18 cellular contexts compared by ENCODE assay signal in genomic region chr11:93034031-93034430, GRCh38.
DNase-seq lines count a peak whose midpoint lies in the region; TF ChIP-seq lines count a peak whose summit lies in the region.
"Had no signal": no experiment of that assay in that cellular context is flagged by ENCODE, and none has a peak within 500 bp of the region (broad histone marks: within the 10 kb centered on the region; RNA-seq: fewer than 3 reads in every experiment).

No MANE protein-coding gene starts in this region.

- no peak overlapping the region for H3K9ac ChIP-seq in SK-N-MC (ENCODE audit: insufficient read length)

- no peaks in the 10 kb centered on the region for H3K36me3 ChIP-seq in SK-N-MC (ENCODE audit: insufficient read depth, low read length)
- H3K36me3 ChIP-seq: ascending aorta, Peyer's patch, right atrium auricular region had no signal

- H3K27ac ChIP-seq in SK-N-MC = no peak overlapping the region
- H3K27ac ChIP-seq: ascending aorta, Peyer's patch, right atrium auricular region, testis had no signal

- peak overlapping the region; percentile 23; the same call in 1 of the 2 replicates for H3K4me3 ChIP-seq in SK-N-MC
- no peak overlapping the region for H3K4me3 ChIP-seq in fibroblast of the aortic adventitia (ENCODE audit: low read depth, low read length)
- H3K4me3 ChIP-seq: ascending aorta, Peyer's patch, right atrium auricular region, testis had no signal

- no peak for TF ChIP-seq CTCF in fibroblast of the aortic adventitia (IDR thresholded peaks at IDR 0.05; ENCODE audit: insufficient read depth, low read length)
- no peak for TF ChIP-seq CTCF in progenitor cell of endocrine pancreas (IDR thresholded peaks at IDR 0.05; ENCODE audit: unreplicated experiment)

- peak overlapping the region; percentile 73 for H3K27ac Mint-ChIP-seq in progenitor cell of endocrine pancreas
- H3K27ac Mint-ChIP-seq: CD4-positive, alpha-beta T cell; dendritic cell treated with granulocyte-macrophage colony-stimulating factor and Interleukin-4, amounts not matched to agents 40 ng/mL and 50 ng/mL, for 4 days had no signal

- H3K4me3 Mint-ChIP-seq in progenitor cell of endocrine pancreas (ENCODE audit: low read depth) = peak overlapping the region; percentile 20
- H3K4me3 Mint-ChIP-seq: CD4-positive, alpha-beta T cell; dendritic cell treated with granulocyte-macrophage colony-stimulating factor and Interleukin-4, amounts not matched to agents 40 ng/mL and 50 ng/mL, for 4 days had no signal

- no peaks in the 10 kb centered on the region for H3K36me3 Mint-ChIP-seq in progenitor cell of endocrine pancreas (ENCODE audit: insufficient read depth)

- H3K9me3 ChIP-seq in SK-N-MC (ENCODE audit: low read depth, low read length) = no peaks in the 10 kb centered on the region
- H3K9me3 ChIP-seq: ascending aorta, Peyer's patch, right atrium auricular region, testis had no signal

- peaks cover 11% of the 10 kb centered on the region for H3K4me1 Mint-ChIP-seq in progenitor cell of endocrine pancreas (ENCODE audit: low read depth)

- peaks cover 5% of the 10 kb centered on the region for H3K9me3 Mint-ChIP-seq in progenitor cell of endocrine pancreas (ENCODE audit: low read depth)
- H3K9me3 Mint-ChIP-seq: CD4-positive, alpha-beta T cell had no signal

- H3K27me3 Mint-ChIP-seq in progenitor cell of endocrine pancreas = peaks cover 3% of the 10 kb centered on the region
- H3K27me3 Mint-ChIP-seq: dendritic cell treated with granulocyte-macrophage colony-stimulating factor and Interleukin-4, amounts not matched to agents 40 ng/mL and 50 ng/mL, for 4 days had no signal

- DNase-seq in H4 (ENCODE audit: low spot score) = peak; percentile 14
- no peak for DNase-seq in SK-N-MC (ENCODE audit: low read depth, low spot score)
- DNase-seq in fibroblast of the aortic adventitia (ENCODE audit: low read depth) = peak; percentile 28
- no peak for DNase-seq in progenitor cell of endocrine pancreas (ENCODE audit: low spot score, unreplicated experiment)
- DNase-seq in HT-29 (ENCODE audit: low spot score) = no peak
- DNase-seq in T1000 (lab: John Stamatoyannopoulos, UW) = no peak
- DNase-seq in GM19238 (ENCODE audit: insufficient read length, low spot score) = no peak
- DNase-seq: activated naive CD4-positive, alpha-beta T cell treated with anti-CD3 and anti-CD28 coated beads, Interleukin-2, amount 50 U/mL, for 16 hours; activated T-cell treated with anti-CD3 and anti-CD28 coated beads, Interleukin-2, amount 50 U/mL, for 48 hours; CD4-positive, alpha-beta T cell; NCI-H1436; NCI-H2171 treated with DMSO at 0.1 percent for 48 hours; NCI-H82; Peyer's patch; testis had no signal

Comparison
In these comparisons a context has a peak if more than half of its experiments do, and no peak if none do; other contexts are left out.
1. DNase-seq: peak in H4 (single experiment) and fibroblast of the aortic adventitia (single experiment); none in SK-N-MC (single experiment), progenitor cell of endocrine pancreas (single experiment), HT-29 (single experiment), T1000 (single experiment) and GM19238 (single experiment).